ENCODE assay signal across 11 cellular contexts in the genomic region with DNA sequence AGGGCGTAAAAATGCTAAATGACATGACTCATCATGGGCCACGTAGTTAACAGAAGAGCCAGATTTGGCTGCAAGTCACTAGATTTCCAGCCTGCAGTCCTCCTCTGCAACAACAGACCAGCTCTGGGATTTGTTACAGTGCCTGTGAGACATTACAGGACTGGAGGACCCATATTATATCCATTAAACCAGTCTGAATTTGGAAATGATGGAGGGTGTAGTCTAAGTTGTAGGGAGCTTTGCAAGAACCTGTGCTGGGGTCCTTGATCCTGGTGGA. TPM values are rescaled to one million over a fixed set of nuclear protein-coding genes. Genes with fewer than 3 reads are reported as not detected.
DNase-seq lines count a peak whose midpoint lies in the region; ATAC-seq, FAIRE-seq and TF ChIP-seq lines count a peak whose summit lies in the region.
"Had no signal": no experiment of that assay in that cellular context is flagged by ENCODE, and none has a peak within 500 bp of the region (broad histone marks: within the 10 kb centered on the region; RNA-seq: fewer than 3 reads in every experiment).

No MANE protein-coding gene starts in this region.

- H3K36me3 Mint-ChIP-seq in activated naive CD4-positive, alpha-beta T cell treated with anti-CD3 and anti-CD28 coated beads, Interleukin-2, amount 50 U/mL, for 72 hours: no peaks in the 10 kb centered on the region
- no peaks in the 10 kb centered on the region for H3K36me3 Mint-ChIP-seq in glutamatergic neuron (ENCODE audit: unreplicated experiment)

- no peak overlapping the region for H3K27ac Mint-ChIP-seq in activated naive CD4-positive, alpha-beta T cell treated with anti-CD3 and anti-CD28 coated beads, Interleukin-2, amount 50 U/mL, for 72 hours
- no peak overlapping the region for H3K27ac Mint-ChIP-seq in glutamatergic neuron (ENCODE audit: unreplicated experiment)

- TF ChIP-seq CTCF in fibroblast of the aortic adventitia (IDR thresholded peaks at IDR 0.05; ENCODE audit: insufficient read depth, low read length) (no peak), WERI-Rb-1 (IDR thresholded peaks at IDR 0.05; ENCODE audit: low read depth, low read length) (no peak), glutamatergic neuron (IDR thresholded peaks at IDR 0.05; ENCODE audit: partially characterized antibody, unreplicated experiment) (no peak)

- no peak overlapping the region for H3K27ac ChIP-seq in WERI-Rb-1

- H3K9me3 ChIP-seq in WERI-Rb-1 (ENCODE audit: severe bottlenecking): no peaks in the 10 kb centered on the region

- H3K27me3 ChIP-seq in WERI-Rb-1 (ENCODE audit: insufficient read depth, low read depth, severe bottlenecking): no peaks in the 10 kb centered on the region

- no peak overlapping the region for H3K4me3 Mint-ChIP-seq in glutamatergic neuron (ENCODE audit: unreplicated experiment)

- H3K36me3 ChIP-seq in WERI-Rb-1: peaks cover 11% of the 10 kb centered on the region

- ATAC-seq in SK-N-SH treated with all-trans-retinoic acid at 6 μM for 48 hours: peak; percentile 81
- no peak for ATAC-seq in activated naive CD4-positive, alpha-beta T cell treated with anti-CD3 and anti-CD28 coated beads, Interleukin-2, amount 50 U/mL, for 72 hours

- H3K4me3 ChIP-seq in fibroblast of the aortic adventitia (ENCODE audit: low read depth, low read length): no peak overlapping the region
- H3K4me3 ChIP-seq in WERI-Rb-1 (ENCODE audit: low read depth, low read length): no peak overlapping the region

- FAIRE-seq in GM19239 (lab: Jason Lieb, UNC): no peak

- H3K4me1 Mint-ChIP-seq in glutamatergic neuron (ENCODE audit: low read depth, unreplicated experiment): no peaks in the 10 kb centered on the region

- DNase-seq in Daoy (ENCODE audit: low read depth) (peak; percentile 73), fibroblast of the aortic adventitia (ENCODE audit: low read depth) (peak; percentile 96), renal cortical epithelial cell (ENCODE audit: low read depth) (peak; percentile 75), WERI-Rb-1 (no peak), GM19239 (ENCODE audit: insufficient read length, low spot score) (no peak), glutamatergic neuron (no peak)
- no peak for DNase-seq in activated naive CD4-positive, alpha-beta T cell treated with anti-CD3 and anti-CD28 coated beads, Interleukin-2, amount 50 U/mL, for 72 hours (ENCODE audit: low spot score in 2 of 2)
- DNase-seq: activated CD4-positive, CD25-positive, alpha-beta regulatory T cell treated with anti-CD3 and anti-CD28 coated beads, Interleukin-2, amount 50 U/mL, for 72 hours; NCI-H1694; stimulated activated CD4-positive, alpha-beta T cell treated with anti-CD3 and anti-CD28 coated beads, Interleukin-12 subunit alpha, Interleukin-12 subunit beta, amount 100 ng/mL, for 4 hours had no signal

- no peaks in the 10 kb centered on the region for H3K9me3 Mint-ChIP-seq in activated naive CD4-positive, alpha-beta T cell treated with anti-CD3 and anti-CD28 coated beads, Interleukin-2, amount 50 U/mL, for 72 hours
- H3K9me3 Mint-ChIP-seq in glutamatergic neuron (ENCODE audit: unreplicated experiment): peaks cover 3% of the 10 kb centered on the region

- no peaks in the 10 kb centered on the region for H3K27me3 Mint-ChIP-seq in glutamatergic neuron (ENCODE audit: unreplicated experiment)

TF ChIP-seq in SK-N-SH treated with all-trans-retinoic acid at 6 μM for 48 hours, 23 proteins besides CTCF, POLR2A, EP300 and RAD21:
- TF ChIP-seq ZNF70 (CRISPR knock-in tag; IDR thresholded peaks at IDR 0.05) (no peak), ZNF8 (CRISPR knock-in tag; IDR thresholded peaks at IDR 0.05) (no peak), ZFP3 (CRISPR knock-in tag; IDR thresholded peaks at IDR 0.05) (peak; percentile 96), PPARA (CRISPR knock-in tag; IDR thresholded peaks at IDR 0.05; ENCODE audit: borderline replicate concordance) (no peak)

RNA-seq across cellular contexts. Expression of a gene that starts 10.8 kb away (rescaled TPM):
- total RNA-seq in Daoy (2014; rRNA removed; shearing (Covaris generic)): 0.45 and 1.5 TPM in 2 replicates
- 1.4 and 2.3 TPM in 2 replicates for total RNA-seq in fibroblast of the aortic adventitia (ENCODE audit: low replicate concordance)
- total RNA-seq in renal cortical epithelial cell: 2.4 and 3.9 TPM in 2 replicates
- under 1 TPM; 0.50 to 0.99 TPM for total RNA-seq in activated naive CD4-positive, alpha-beta T cell treated with anti-CD3 and anti-CD28 coated beads, Interleukin-2, amount 50 U/mL, for 72 hours
- 6.7 TPM for total RNA-seq in glutamatergic neuron (ENCODE audit: unreplicated experiment)

RNA-seq across cellular contexts. Expression of a gene that starts 25.2 kb away (rescaled TPM):
- total RNA-seq in Daoy (2014; rRNA removed; shearing (Covaris generic)): 98.5 and 143 TPM in 2 replicates
- 164 and 289 TPM in 2 replicates for total RNA-seq in fibroblast of the aortic adventitia (ENCODE audit: low replicate concordance)
- total RNA-seq in renal cortical epithelial cell: 206 and 486 TPM in 2 replicates
- 100 to 1,000 TPM; 185 to 192 TPM for total RNA-seq in activated naive CD4-positive, alpha-beta T cell treated with anti-CD3 and anti-CD28 coated beads, Interleukin-2, amount 50 U/mL, for 72 hours
- 61.1 TPM for total RNA-seq in glutamatergic neuron (ENCODE audit: unreplicated experiment)

Comparison
In these comparisons a context has a peak if more than half of its experiments do, and no peak if none do; other contexts are left out.
1. DNase-seq: peak in Daoy (single experiment), fibroblast of the aortic adventitia (single experiment) and renal cortical epithelial cell (single experiment); none in activated naive CD4-positive, alpha-beta T cell treated with anti-CD3 and anti-CD28 coated beads, Interleukin-2, amount 50 U/mL, for 72 hours (0 of 2), WERI-Rb-1 (single experiment), GM19239 (single experiment) and glutamatergic neuron (single experiment).